ENCODE assay signal across 13 cellular contexts in genomic region chr21:42518216-42518615, GRCh38. TPM values are rescaled to one million over a fixed set of nuclear protein-coding genes. Genes with fewer than 3 reads are reported as not detected.
DNase-seq lines count a peak whose midpoint lies in the region; ATAC-seq, FAIRE-seq and TF ChIP-seq lines count a peak whose summit lies in the region.
"Had no signal": no experiment of that assay in that cellular context is flagged by ENCODE, and none has a peak within 500 bp of the region (broad histone marks: within the 10 kb centered on the region; RNA-seq: fewer than 3 reads in every experiment).

No MANE protein-coding gene starts in this region.

- no peak for TF ChIP-seq RAD21 in SK-N-SH (IDR thresholded peaks at IDR 0.05; ENCODE audit: low read length)

- H3K9ac ChIP-seq in SK-N-SH: no peak overlapping the region

- no peak overlapping the region for H3K27ac ChIP-seq in SK-N-SH (ENCODE audit: low read depth in 2 of 2, low read length in 1 of 2)

- FAIRE-seq in H54 (lab: Jason Lieb, UNC): peak; percentile 68
- FAIRE-seq: endothelial cell of umbilical vein, TTC549 had no signal

- CTCF ChIA-PET in SK-N-SH (lab: Yijun Ruan, JAX): no interaction called here

- H3K27me3 ChIP-seq in SK-N-SH (ENCODE audit: insufficient read depth): no peaks in the 10 kb centered on the region

- peak; percentile 97 for DNase-seq in H54 (ENCODE audit: insufficient read length, low spot score)
- DNase-seq in SK-N-SH: no peak
- peak; percentile 51 for DNase-seq in fibroblast of gingiva (ENCODE audit: low read depth)
- peak; percentile 51 for DNase-seq in retinal pigment epithelial cell (ENCODE audit: low read depth)
- no peak for DNase-seq in naive thymus-derived CD8-positive, alpha-beta T cell
- no peak for DNase-seq in activated T-helper 2 cell treated with anti-CD3 and anti-CD28 coated beads, Interferon-gamma antibody, Interleukin-2, Interleukin-4, amounts not matched to agents 10 μg/mL and 5 μg/mL and 100 μg/mL, durations not matched to agents 14 hours and 24 hours and 36 hours (ENCODE audit: low spot score)
- no peak for DNase-seq in activated T-cell treated with anti-CD3 and anti-CD28 coated beads, Interleukin-2, amount 50 U/mL, for 1 hour
- DNase-seq: aorta; CD4-positive, CD25-positive, alpha-beta regulatory T cell; NCI-H2227 treated with DMSO at 0.1 percent for 48 hours had no signal

- no peak for ATAC-seq in GM18511 (IDR thresholded peaks at IDR 0.05; ENCODE audit: unreplicated experiment)
- ATAC-seq in naive thymus-derived CD8-positive, alpha-beta T cell: no peak

- no peak for TF ChIP-seq POLR2A in H54 (IDR thresholded peaks at IDR 0.05; ENCODE audit: low read depth, low read length)

- H3K4me3 Mint-ChIP-seq in naive thymus-derived CD8-positive, alpha-beta T cell: peak overlapping the region in 1 of 10 donors; percentile 29
- no peak overlapping the region for H3K4me3 Mint-ChIP-seq in activated T-helper 2 cell treated with anti-CD3 and anti-CD28 coated beads, Interferon-gamma antibody, Interleukin-2, Interleukin-4, amounts not matched to agents 10 μg/mL and 5 μg/mL and 100 μg/mL, durations not matched to agents 14 hours and 24 hours and 36 hours (ENCODE audit: low read depth)

- H3K4me1 Mint-ChIP-seq in naive thymus-derived CD8-positive, alpha-beta T cell: peaks cover 13 to 54% (median 50%) of the 10 kb centered on the region in 4 donors
- H3K4me1 Mint-ChIP-seq in activated T-helper 2 cell treated with anti-CD3 and anti-CD28 coated beads, Interferon-gamma antibody, Interleukin-2, Interleukin-4, amounts not matched to agents 10 μg/mL and 5 μg/mL and 100 μg/mL, durations not matched to agents 14 hours and 24 hours and 36 hours (ENCODE audit: low read depth): peaks cover 17% of the 10 kb centered on the region

- no peak overlapping the region for H3K4me2 ChIP-seq in SK-N-SH

- no peaks in the 10 kb centered on the region for H3K27me3 Mint-ChIP-seq in naive thymus-derived CD8-positive, alpha-beta T cell
- no peaks in the 10 kb centered on the region for H3K27me3 Mint-ChIP-seq in activated T-helper 2 cell treated with anti-CD3 and anti-CD28 coated beads, Interferon-gamma antibody, Interleukin-2, Interleukin-4, amounts not matched to agents 10 μg/mL and 5 μg/mL and 100 μg/mL, durations not matched to agents 14 hours and 24 hours and 36 hours (ENCODE audit: low read depth)
- H3K27me3 Mint-ChIP-seq: CD4-positive, CD25-positive, alpha-beta regulatory T cell had no signal

- no peaks in the 10 kb centered on the region for H3K9me2 ChIP-seq in SK-N-SH

- POLR2A ChIA-PET in SK-N-SH (lab: Yijun Ruan, JAX): no interaction called here
- POLR2A ChIA-PET in naive thymus-derived CD8-positive, alpha-beta T cell (lab: Charles Lee): no interaction called here

- no peaks in the 10 kb centered on the region for H3K9me3 ChIP-seq in SK-N-SH

- H3K4me3 ChIP-seq in SK-N-SH (ENCODE audit: low read depth in 2 of 2, low read length in 1 of 2): no peak overlapping the region
- H3K4me3 ChIP-seq in retinal pigment epithelial cell (ENCODE audit: low read length): no peak overlapping the region

- TF ChIP-seq CTCF in SK-N-SH (IDR thresholded peaks at IDR 0.05): no peak
- TF ChIP-seq CTCF in retinal pigment epithelial cell (conservative IDR thresholded peaks at IDR 0.05; ENCODE audit: low read depth, low read length): no peak

- intact Hi-C loops in activated T-helper 2 cell treated with anti-CD3 and anti-CD28 coated beads, Interferon-gamma antibody, Interleukin-2, Interleukin-4, amounts not matched to agents 10 μg/mL and 5 μg/mL and 100 μg/mL, durations not matched to agents 14 hours and 24 hours and 36 hours (cut with micrococcal nuclease): no loop called here

- 74% methylated on average over 3 of the region's 11 CpGs for WGBS in SK-N-SH (ENCODE audit: low lambda C conversion rate)

- no peaks in the 10 kb centered on the region for H3K79me2 ChIP-seq in SK-N-SH (ENCODE audit: insufficient read depth)

- no peaks in the 10 kb centered on the region for H3F3A ChIP-seq in SK-N-SH (replicated peaks; ENCODE audit: insufficient read depth)

- no peaks in the 10 kb centered on the region for H4K20me1 ChIP-seq in SK-N-SH (ENCODE audit: insufficient read depth)

- peak overlapping the region in 1 of 10 donors; percentile 58 for H3K27ac Mint-ChIP-seq in naive thymus-derived CD8-positive, alpha-beta T cell
- H3K27ac Mint-ChIP-seq in activated T-helper 2 cell treated with anti-CD3 and anti-CD28 coated beads, Interferon-gamma antibody, Interleukin-2, Interleukin-4, amounts not matched to agents 10 μg/mL and 5 μg/mL and 100 μg/mL, durations not matched to agents 14 hours and 24 hours and 36 hours: no peak overlapping the region

- H2AFZ ChIP-seq in SK-N-SH (ENCODE audit: low read depth): no peak overlapping the region

- H3K4me1 ChIP-seq in SK-N-SH (ENCODE audit: control insufficient read depth in 1 of 2, insufficient read depth in 2 of 2, low read depth in 1 of 2, low read length in 1 of 2): peaks cover 0 to 2% of the 10 kb centered on the region in 2 experiments; a peak in 2 of 4 replicates

- H3K36me3 ChIP-seq in SK-N-SH (replicated peaks in 1 of 2; ENCODE audit: control insufficient read depth in 1 of 2, insufficient read depth in 2 of 2, low read length in 1 of 2): no peaks in the 10 kb centered on the region

- no peak for TF ChIP-seq EP300 in SK-N-SH (IDR thresholded peaks at IDR 0.05; ENCODE audit: borderline replicate concordance in 1 of 2, low read depth in 1 of 2, low read length in 1 of 2)

- no peaks in the 10 kb centered on the region for H3K9me3 Mint-ChIP-seq in naive thymus-derived CD8-positive, alpha-beta T cell
- H3K9me3 Mint-ChIP-seq in activated T-helper 2 cell treated with anti-CD3 and anti-CD28 coated beads, Interferon-gamma antibody, Interleukin-2, Interleukin-4, amounts not matched to agents 10 μg/mL and 5 μg/mL and 100 μg/mL, durations not matched to agents 14 hours and 24 hours and 36 hours: no peaks in the 10 kb centered on the region
- H3K9me3 Mint-ChIP-seq: CD4-positive, CD25-positive, alpha-beta regulatory T cell had no signal

- peaks cover 5 to 63% (median 14%) of the 10 kb centered on the region in 3 donors for H3K36me3 Mint-ChIP-seq in naive thymus-derived CD8-positive, alpha-beta T cell
- peaks cover 62% of the 10 kb centered on the region for H3K36me3 Mint-ChIP-seq in activated T-helper 2 cell treated with anti-CD3 and anti-CD28 coated beads, Interferon-gamma antibody, Interleukin-2, Interleukin-4, amounts not matched to agents 10 μg/mL and 5 μg/mL and 100 μg/mL, durations not matched to agents 14 hours and 24 hours and 36 hours (ENCODE audit: low read depth)

TF ChIP-seq in SK-N-SH, 30 proteins besides CTCF, POLR2A, EP300 and RAD21:
- TF ChIP-seq RFX5 (IDR thresholded peaks at IDR 0.05; ENCODE audit: low read length): no peak
- TF ChIP-seq FOSL2 (IDR thresholded peaks at IDR 0.05; ENCODE audit: borderline replicate concordance, low read depth): peak; percentile 7; the same call in 1 of the 2 replicates

RNA-seq across cellular contexts. Expression of gene SLC37A1, which starts 4.6 kb away (rescaled TPM):
- polyA plus RNA-seq in SK-N-SH (2012; rRNA removed): 1.6 and 2.8 TPM in 2 replicates
- polyA plus RNA-seq in SK-N-SH (2012; cell fraction: cytosol; rRNA removed): 1.3 and 1.8 TPM in 2 replicates
- 2.7 and 3.5 TPM in 2 replicates for polyA plus RNA-seq in SK-N-SH (2012; cell fraction: nucleus; rRNA removed)
- total RNA-seq in naive thymus-derived CD8-positive, alpha-beta T cell: 10 to 100 TPM; 16.5 to 18.7 TPM
- polyA plus RNA-seq in naive thymus-derived CD8-positive, alpha-beta T cell: 1 to 10 TPM; 2.7 to 6.9 (median 3.8) TPM
- total RNA-seq in activated T-helper 2 cell treated with anti-CD3 and anti-CD28 coated beads, Interferon-gamma antibody, Interleukin-2, Interleukin-4, amounts not matched to agents 10 μg/mL and 5 μg/mL and 100 μg/mL, durations not matched to agents 14 hours and 24 hours and 36 hours: 21.6 and 22.3 TPM in 2 replicates

RNA-seq across cellular contexts. Expression of gene RSPH1, which starts 22.2 kb away (rescaled TPM):
- 0.97 and 1.1 TPM in 2 replicates for polyA plus RNA-seq in SK-N-SH (2012; rRNA removed)
- polyA plus RNA-seq in SK-N-SH (2012; cell fraction: cytosol; rRNA removed): 1.1 and 2.1 TPM in 2 replicates
- 0.37 and 0.67 TPM in 2 replicates for polyA plus RNA-seq in SK-N-SH (2012; cell fraction: nucleus; rRNA removed)
- total RNA-seq in naive thymus-derived CD8-positive, alpha-beta T cell: under 1 TPM in 1 of 2 experiments, not detected in 1; 0.14 TPM
- not detected for polyA plus RNA-seq in naive thymus-derived CD8-positive, alpha-beta T cell
- not detected in 2 replicates for total RNA-seq in activated T-helper 2 cell treated with anti-CD3 and anti-CD28 coated beads, Interferon-gamma antibody, Interleukin-2, Interleukin-4, amounts not matched to agents 10 μg/mL and 5 μg/mL and 100 μg/mL, durations not matched to agents 14 hours and 24 hours and 36 hours
- total RNA-seq: endothelial cell of umbilical vein had no signal
- polyA plus RNA-seq: CD4-positive, CD25-positive, alpha-beta regulatory T cell had no signal

Comparison
In these comparisons a context has a peak if more than half of its experiments do, and no peak if none do; other contexts are left out.
1. DNase-seq: peak in H54 (single experiment), fibroblast of gingiva (single experiment) and retinal pigment epithelial cell (single experiment); none in SK-N-SH (single experiment), naive thymus-derived CD8-positive, alpha-beta T cell (0 of 10), activated T-helper 2 cell treated with anti-CD3 and anti-CD28 coated beads, Interferon-gamma antibody, Interleukin-2, Interleukin-4, amounts not matched to agents 10 μg/mL and 5 μg/mL and 100 μg/mL, durations not matched to agents 14 hours and 24 hours and 36 hours (single experiment) and activated T-cell treated with anti-CD3 and anti-CD28 coated beads, Interleukin-2, amount 50 U/mL, for 1 hour (single experiment).